ENCODE assay signal across 16 cellular contexts in genomic region chr16:2691491-2692248, GRCh38. TPM values are rescaled to one million over a fixed set of nuclear protein-coding genes. Genes with fewer than 3 reads are reported as not detected.
DNase-seq lines count a peak whose midpoint lies in the region; ATAC-seq, FAIRE-seq and TF ChIP-seq lines count a peak whose summit lies in the region.
"Had no signal": no experiment of that assay in that cellular context is flagged by ENCODE, and none has a peak within 500 bp of the region (broad histone marks: within the 10 kb centered on the region; RNA-seq: fewer than 3 reads in every experiment).

No MANE protein-coding gene starts in this region.

- H3K27ac Mint-ChIP-seq in WTC11, result peak overlapping the region; percentile 19; the same call in 1 of the 2 replicates
- no peak overlapping the region for H3K27ac Mint-ChIP-seq in immature natural killer cell
- H3K27ac Mint-ChIP-seq: memory B cell had no signal

- no peak for ATAC-seq in WTC11
- ATAC-seq in psoas muscle, result peak; percentile 26 to 62 (median 55)
- no peak for ATAC-seq in HG03432 (IDR thresholded peaks at IDR 0.05; ENCODE audit: unreplicated experiment)
- ATAC-seq: HCT116 had no signal

- no peaks in the 10 kb centered on the region for H3K9me3 ChIP-seq in psoas muscle
- H3K9me3 ChIP-seq: prostate gland had no signal

- POLR2A ChIA-PET in WTC11 (lab: Charles Lee), result interaction anchor here (2.0 kb wide), 1 partner anchor 9 kb away, joined by 6 read pairs; the partner anchor contains the start of gene KCTD5

- no peaks in the 10 kb centered on the region for H3K27me3 ChIP-seq in psoas muscle (ENCODE audit: insufficient read depth in 3 of 3, low read length in 2 of 3)

- TF ChIP-seq POLR2A in GM12891 (IDR thresholded peaks at IDR 0.05; ENCODE audit: low read depth, low read length), result no peak

- H3K36me3 ChIP-seq in psoas muscle (ENCODE audit: insufficient read depth in 1 of 2, low read depth in 1 of 2), result peaks cover under 1 to 7% of the 10 kb centered on the region in 2 donors
- H3K36me3 ChIP-seq: prostate gland had no signal

- WGBS in psoas muscle, 3 donors, result 30 to 41% (median 35%) methylated on average over 25 to 29 of the region's 29 CpGs

- H3K4me1 ChIP-seq in psoas muscle, result peaks cover 41% of the 10 kb centered on the region

- no peak overlapping the region for H3K4me3 Mint-ChIP-seq in WTC11
- H3K4me3 Mint-ChIP-seq in immature natural killer cell, result no peak overlapping the region
- H3K4me3 Mint-ChIP-seq: memory B cell had no signal

- TF ChIP-seq CTCF in WTC11 (IDR thresholded peaks at IDR 0.05) (no peak), psoas muscle (IDR thresholded peaks at IDR 0.05) (no peak)

- H3K4me3 ChIP-seq in psoas muscle, result peak overlapping the region; percentile 29
- H3K4me3 ChIP-seq: prostate gland had no signal

- H3K27ac ChIP-seq in psoas muscle, result peak overlapping the region; percentile 88
- H3K27ac ChIP-seq: prostate gland had no signal

- H3K36me3 Mint-ChIP-seq in WTC11 (no peaks in the 10 kb centered on the region), immature natural killer cell (peaks cover 0 to under 1% (median 0%) of the 10 kb centered on the region in 3 donors)

- no peak for FAIRE-seq in GM12891 (lab: Jason Lieb, UNC)
- FAIRE-seq: GM18507 had no signal

- CTCF ChIA-PET in WTC11 (lab: Charles Lee), result interaction anchor here (0.5 to 1.2 kb wide), 2 partner anchors 106 to 140 kb away, joined by 3 read pairs; partner anchors contain the start of gene PRSS41

- H3K4me1 Mint-ChIP-seq in WTC11 (peaks cover 7% of the 10 kb centered on the region; the same call in 1 of the 2 replicates), immature natural killer cell (peaks cover 31 to 37% of the 10 kb centered on the region in 2 donors)

- no peaks in the 10 kb centered on the region for H3K27me3 Mint-ChIP-seq in WTC11 (ENCODE audit: low read depth)
- peaks cover 0 to 2% (median 1%) of the 10 kb centered on the region in 3 donors for H3K27me3 Mint-ChIP-seq in immature natural killer cell (ENCODE audit: low read depth in 3 of 3)
- H3K27me3 Mint-ChIP-seq: memory B cell had no signal

- no peaks in the 10 kb centered on the region for H3K9me3 Mint-ChIP-seq in WTC11
- H3K9me3 Mint-ChIP-seq in immature natural killer cell, result no peaks in the 10 kb centered on the region
- H3K9me3 Mint-ChIP-seq: memory B cell had no signal

- intact Hi-C loops in head of caudate nucleus (cut with DNase I) (no loop called here), psoas muscle (cut with DNase I) (no loop called here)

- DNase-seq in GM12891 (ENCODE audit: insufficient read length, low spot score), result peak; percentile 3
- no peak for DNase-seq in WTC11 (ENCODE audit: low spot score)
- peak in 28 of 42 donors; percentile 14 to 73 (median 40) for DNase-seq in head of caudate nucleus
- DNase-seq in psoas muscle, result peak; percentile 54 to 83
- DNase-seq in HK-2 (ENCODE audit: unreplicated experiment), result no peak
- DNase-seq in GM19238 (ENCODE audit: insufficient read length, low spot score), result no peak
- no peak for DNase-seq in immature natural killer cell
- DNase-seq: activated CD4-positive, CD25-positive, alpha-beta regulatory T cell treated with anti-CD3 and anti-CD28 coated beads, Interleukin-2, amount 50 U/mL, for 72 hours; amniotic stem cell; EL; NCI-H1417 had no signal

TF ChIP-seq in GM12891, 5 proteins besides CTCF, POLR2A, EP300 and RAD21:
- TF ChIP-seq POU2F2 (IDR thresholded peaks at IDR 0.05; ENCODE audit: low read depth, low read length) (no peak), POLR2AphosphoS5 (IDR thresholded peaks at IDR 0.05; ENCODE audit: low read depth, low read length) (no peak), TAF1 (IDR thresholded peaks at IDR 0.05; ENCODE audit: low read depth, low read length) (no peak), SPI1 (IDR thresholded peaks at IDR 0.05; ENCODE audit: low read depth, low read length) (no peak), PAX5 (IDR thresholded peaks at IDR 0.05; ENCODE audit: insufficient read depth, low read length, severe bottlenecking) (no peak)

TF ChIP-seq in WTC11, 78 proteins besides CTCF, POLR2A, EP300 and RAD21:
- TF ChIP-seq MAX (CRISPR knock-in tag; IDR thresholded peaks at IDR 0.05) (no peak), PRRX2 (CRISPR knock-in tag; IDR thresholded peaks at IDR 0.05) (no peak), IRF2 (CRISPR knock-in tag; IDR thresholded peaks at IDR 0.05; ENCODE audit: borderline replicate concordance, low read depth) (no peak), ZNF317 (CRISPR knock-in tag; IDR thresholded peaks at IDR 0.05; ENCODE audit: borderline replicate concordance, low read depth) (no peak), ZNF232 (CRISPR knock-in tag; IDR thresholded peaks at IDR 0.05) (no peak), NFE2L1 (CRISPR knock-in tag; IDR thresholded peaks at IDR 0.05) (no peak), ZNF263 (CRISPR knock-in tag; IDR thresholded peaks at IDR 0.05; ENCODE audit: low read depth) (no peak), ZNF396 (CRISPR knock-in tag; IDR thresholded peaks at IDR 0.05; ENCODE audit: borderline replicate concordance) (no peak), ZMAT4 (CRISPR knock-in tag; IDR thresholded peaks at IDR 0.05) (no peak), HMGA2 (CRISPR knock-in tag; IDR thresholded peaks at IDR 0.05) (no peak), IRF1 (CRISPR knock-in tag; IDR thresholded peaks at IDR 0.05) (no peak), NFYB (CRISPR knock-in tag; conservative IDR thresholded peaks at IDR 0.05; ENCODE audit: low read depth) (no peak), ATF3 (CRISPR knock-in tag; conservative IDR thresholded peaks at IDR 0.05) (no peak), ZNF671 (CRISPR knock-in tag; IDR thresholded peaks at IDR 0.05) (no peak), SOX15 (CRISPR knock-in tag; IDR thresholded peaks at IDR 0.05) (no peak), SMAD4 (CRISPR knock-in tag; IDR thresholded peaks at IDR 0.05) (no peak), ZNF416 (CRISPR knock-in tag; IDR thresholded peaks at IDR 0.05) (no peak)
- TF ChIP-seq, protein P1, sequence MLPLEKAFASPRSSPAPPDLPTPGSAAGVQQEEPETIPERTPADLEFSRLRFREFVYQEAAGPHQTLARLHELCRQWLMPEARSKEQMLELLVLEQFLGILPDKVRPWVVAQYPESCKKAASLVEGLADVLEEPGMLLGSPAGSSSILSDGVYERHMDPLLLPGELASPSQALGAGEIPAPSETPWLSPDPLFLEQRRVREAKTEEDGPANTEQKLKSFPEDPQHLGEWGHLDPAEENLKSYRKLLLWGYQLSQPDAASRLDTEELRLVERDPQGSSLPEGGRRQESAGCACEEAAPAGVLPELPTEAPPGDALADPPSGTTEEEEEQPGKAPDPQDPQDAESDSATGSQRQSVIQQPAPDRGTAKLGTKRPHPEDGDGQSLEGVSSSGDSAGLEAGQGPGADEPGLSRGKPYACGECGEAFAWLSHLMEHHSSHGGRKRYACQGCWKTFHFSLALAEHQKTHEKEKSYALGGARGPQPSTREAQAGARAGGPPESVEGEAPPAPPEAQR (CRISPR knock-in tag; IDR thresholded peaks at IDR 0.05), result no peak

RNA-seq across cellular contexts. Expression of gene KCTD5, which starts 9.3 kb away (rescaled TPM):
- polyA plus RNA-seq in GM12891 (2012; ENCODE audit: low read depth, missing spikeins), result 21.6 TPM
- total RNA-seq in WTC11 (2021) (24.8 to 27.8 TPM (median 27.2 TPM) in 3 replicates), psoas muscle (10 to 100 TPM in 3 of 4 donors, 1 to 10 TPM in 1; 9.1 to 18.0 (median 16.7) TPM)
- polyA plus RNA-seq in psoas muscle (10 to 100 TPM; 10.8 to 65.8 (median 24.1) TPM), immature natural killer cell (10 to 100 TPM; 22.2 to 38.9 (median 25.9) TPM)

RNA-seq across cellular contexts. Expression of gene PRSS27, which starts 28.4 kb away (rescaled TPM):
- polyA plus RNA-seq in GM12891 (2012; ENCODE audit: low read depth, missing spikeins), result 1.0 TPM
- total RNA-seq in WTC11 (2021), result 5.1 to 5.4 TPM (median 5.1 TPM) in 3 replicates
- total RNA-seq in psoas muscle, result under 1 TPM in 2 of 4 donors, not detected in 2; 0.22 to 0.34 TPM
- under 1 TPM; 0.07 to 0.20 (median 0.08) TPM for polyA plus RNA-seq in psoas muscle
- polyA plus RNA-seq in immature natural killer cell, result under 1 TPM in 1 of 3 donors, not detected in 2; 0.18 TPM

Comparison
In these comparisons a context has a peak if more than half of its experiments do, and no peak if none do; other contexts are left out.
1. DNase-seq: peak in GM12891 (single experiment), head of caudate nucleus (28 of 42) and psoas muscle (2 of 2); none in WTC11 (single experiment), HK-2 (single experiment), GM19238 (single experiment) and immature natural killer cell (0 of 3).
2. ATAC-seq: peak in psoas muscle (4 of 4); none in WTC11 (single experiment) and HG03432 (single experiment).